In the genomic region with DNA sequence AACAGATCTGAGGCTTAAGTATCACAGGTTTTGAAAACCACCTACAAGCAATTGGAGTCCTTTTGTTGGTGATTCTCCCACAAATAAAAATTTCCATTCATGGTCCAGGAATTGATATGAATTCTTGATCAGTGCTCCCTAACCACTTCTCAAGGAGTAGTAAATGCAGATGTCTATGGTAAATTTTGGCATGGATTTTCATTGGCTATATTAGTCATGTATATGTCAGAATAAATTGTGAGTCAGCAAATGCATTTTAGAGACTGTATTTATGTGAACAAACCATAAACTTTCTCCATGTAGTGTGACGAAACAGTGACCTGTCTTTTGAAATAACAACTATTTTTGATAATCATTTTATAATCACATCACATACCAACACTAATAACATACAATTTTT, we compare ENCODE assay signal across 26 cellular contexts.
DNase-seq lines count a peak whose midpoint lies in the region; ATAC-seq, FAIRE-seq and TF ChIP-seq lines count a peak whose summit lies in the region.
"Had no signal": no experiment of that assay in that cellular context is flagged by ENCODE, and none has a peak within 500 bp of the region (broad histone marks: within the 10 kb centered on the region; RNA-seq: fewer than 3 reads in every experiment).

No MANE protein-coding gene starts in this region.

- peak; percentile 5 for DNase-seq in MCF 10A (ENCODE audit: unreplicated experiment)
- no peak for DNase-seq in mammary epithelial cell
- DNase-seq in PC-3: peak; percentile 71
- peak; percentile 15 for DNase-seq in bronchial epithelial cell (ENCODE audit: low read depth)
- peak; percentile 15 for DNase-seq in fibroblast of mammary gland (ENCODE audit: low read depth)
- DNase-seq in CD1c-positive myeloid dendritic cell (ENCODE audit: extremely low spot score): no peak
- DNase-seq in DMS79 (lab: John Stamatoyannopoulos, UW): no peak
- no peak for DNase-seq in body of pancreas
- DNase-seq: AML-193; CD4-positive, alpha-beta memory T cell; CD4-positive, CD25-positive, alpha-beta regulatory T cell; CD8-positive, alpha-beta memory T cell; COR-L47; DMS 273 treated with DMSO at 0.1 percent for 48 hours; DMS153; DMS53; DMS79 treated with DMSO at 0.1 percent for 48 hours; GDM1 had no signal

- H3K4me1 ChIP-seq in mammary epithelial cell (ENCODE audit: insufficient read depth, low read length) (peaks cover 6% of the 10 kb centered on the region), PC-3 (ENCODE audit: insufficient read depth, low read length) (peaks cover 10% of the 10 kb centered on the region), body of pancreas (no peaks in the 10 kb centered on the region)
- H3K4me1 ChIP-seq: A549; BLaER1 treated with 17β-estradiol and CSF1 and Interleukin-3, amounts not matched to agents 10 nM and 100 nM had no signal

- H4K20me1 ChIP-seq in mammary epithelial cell (ENCODE audit: insufficient read depth, low read length) (no peaks in the 10 kb centered on the region), PC-3 (ENCODE audit: low read length) (no peaks in the 10 kb centered on the region)
- H4K20me1 ChIP-seq: BLaER1 treated with 17β-estradiol and CSF1 and Interleukin-3, amounts not matched to agents 10 nM and 100 nM had no signal

- no peak overlapping the region for H3K27ac Mint-ChIP-seq in MCF 10A (ENCODE audit: low read depth, unreplicated experiment)
- H3K27ac Mint-ChIP-seq: B cell; CD4-positive, alpha-beta memory T cell; CD4-positive, CD25-positive, alpha-beta regulatory T cell; CD8-positive, alpha-beta memory T cell had no signal

- no TSS peak for BruUV-seq in MCF 10A (replicated peaks; lab: Mats Ljungman, UMichigan)
- BruUV-seq in mammary epithelial cell (replicated peaks; lab: Mats Ljungman, UMichigan): no TSS peak
- BruUV-seq in PC-3 (replicated peaks; lab: Mats Ljungman, UMichigan): no TSS peak

- FAIRE-seq in bronchial epithelial cell (lab: Jason Lieb, UNC): no peak
- FAIRE-seq: A549, GM12878, GM12892, GM18507 had no signal

- intact Hi-C loops in MCF 10A (cut with micrococcal nuclease) (no loop called here), mammary epithelial cell (cut with micrococcal nuclease) (no loop called here), PC-3 (cut with micrococcal nuclease) (no loop called here), body of pancreas (cut with DNase I) (no loop called here)

- H3K4me3 Mint-ChIP-seq in MCF 10A (ENCODE audit: unreplicated experiment): no peak overlapping the region
- H3K4me3 Mint-ChIP-seq: B cell; CD4-positive, alpha-beta memory T cell; CD4-positive, CD25-positive, alpha-beta regulatory T cell; CD8-positive, alpha-beta memory T cell had no signal

- dilution Hi-C loops in mammary epithelial cell (cut with HindIII; ENCODE audit: low sequenced_read_pairs): no loop called here

- H3K27me3 Mint-ChIP-seq in MCF 10A (ENCODE audit: insufficient read depth, unreplicated experiment): no peaks in the 10 kb centered on the region
- H3K27me3 Mint-ChIP-seq: B cell; CD4-positive, alpha-beta memory T cell; CD4-positive, CD25-positive, alpha-beta regulatory T cell; CD8-positive, alpha-beta memory T cell had no signal

- no peaks in the 10 kb centered on the region for H3K79me2 ChIP-seq in mammary epithelial cell (ENCODE audit: insufficient read depth, low read length)
- no peaks in the 10 kb centered on the region for H3K79me2 ChIP-seq in PC-3 (ENCODE audit: low read length)

- H3K9me3 Mint-ChIP-seq in MCF 10A (ENCODE audit: unreplicated experiment): no peaks in the 10 kb centered on the region

- no peak overlapping the region for H3K27ac ChIP-seq in mammary epithelial cell (ENCODE audit: insufficient read depth, low read depth, low read length)
- H3K27ac ChIP-seq in PC-3 (ENCODE audit: low read length): peak overlapping the region; percentile 51
- H3K27ac ChIP-seq in body of pancreas: no peak overlapping the region
- H3K27ac ChIP-seq: 22Rv1; A549; BLaER1 treated with 17β-estradiol and CSF1 and Interleukin-3, amounts not matched to agents 10 nM and 100 nM; C4-2B had no signal

- no peaks in the 10 kb centered on the region for H3K36me3 ChIP-seq in mammary epithelial cell (ENCODE audit: insufficient read depth, low read length)
- H3K36me3 ChIP-seq in PC-3 (ENCODE audit: low read depth, low read length): no peaks in the 10 kb centered on the region
- no peaks in the 10 kb centered on the region for H3K36me3 ChIP-seq in bronchial epithelial cell (ENCODE audit: control insufficient read depth, insufficient read depth, low read length)
- no peaks in the 10 kb centered on the region for H3K36me3 ChIP-seq in body of pancreas (replicated peaks in 1 of 2; ENCODE audit: insufficient read depth in 1 of 2, low read depth in 2 of 2)
- H3K36me3 ChIP-seq: BLaER1 treated with 17β-estradiol and CSF1 and Interleukin-3, amounts not matched to agents 10 nM and 100 nM had no signal

- H3K9ac ChIP-seq in mammary epithelial cell (ENCODE audit: insufficient read depth, low read length) (no peak overlapping the region), PC-3 (ENCODE audit: low read length) (no peak overlapping the region)
- H3K9ac ChIP-seq: BLaER1 treated with 17β-estradiol and CSF1 and Interleukin-3, amounts not matched to agents 10 nM and 100 nM had no signal

- in situ Hi-C loops in mammary epithelial cell (cut with MboI; ENCODE audit: low sequenced_read_pairs in 2 of 2): no loop called here

- H3K4me2 ChIP-seq in mammary epithelial cell (ENCODE audit: insufficient read depth, low read depth, low read length) (no peak overlapping the region), PC-3 (ENCODE audit: low read length) (0 out of 2 replicates have a peak overlapping the region, but pooled peaks have one; percentile 7)
- H3K4me2 ChIP-seq: A549; BLaER1 treated with 17β-estradiol and CSF1 and Interleukin-3, amounts not matched to agents 10 nM and 100 nM had no signal

- 45% methylated on average over 1 of the region's 1 CpG for WGBS in mammary epithelial cell (ENCODE audit: low coverage, missing lambda C conversion rate)
- 43 to 56% methylated on average over 1 of the region's 1 CpG for WGBS in body of pancreas, 2 donors

- peaks cover 6% of the 10 kb centered on the region for H3K4me1 Mint-ChIP-seq in MCF 10A (ENCODE audit: insufficient read depth, unreplicated experiment)
- H3K4me1 Mint-ChIP-seq: B cell; CD4-positive, alpha-beta memory T cell; CD4-positive, CD25-positive, alpha-beta regulatory T cell; CD8-positive, alpha-beta memory T cell had no signal

- no peak for TF ChIP-seq CTCF in MCF 10A (IDR thresholded peaks at IDR 0.05; ENCODE audit: unreplicated experiment)
- no peak for TF ChIP-seq CTCF in mammary epithelial cell (conservative IDR thresholded peaks at IDR 0.05 in 1 of 2, IDR thresholded peaks at IDR 0.05 in 1 of 2; ENCODE audit: extremely low read depth in 1 of 2, insufficient read depth in 1 of 2, low read depth in 1 of 2, low read length in 2 of 2)
- no peak for TF ChIP-seq CTCF in PC-3 (conservative IDR thresholded peaks at IDR 0.05; ENCODE audit: low read depth, low read length)
- TF ChIP-seq CTCF in bronchial epithelial cell (IDR thresholded peaks at IDR 0.05; ENCODE audit: insufficient read depth, low read length, severe bottlenecking): no peak
- no peak for TF ChIP-seq CTCF in fibroblast of mammary gland (conservative IDR thresholded peaks at IDR 0.05; ENCODE audit: control insufficient read depth, insufficient read depth, low read depth, low read length)
- TF ChIP-seq CTCF in body of pancreas (IDR thresholded peaks at IDR 0.05): no peak

- H3K9me3 ChIP-seq in mammary epithelial cell (replicated peaks; ENCODE audit: insufficient read depth, low read length) (no peaks in the 10 kb centered on the region), PC-3 (ENCODE audit: low read length) (no peaks in the 10 kb centered on the region), body of pancreas (no peaks in the 10 kb centered on the region)
- H3K9me3 ChIP-seq: A549; BLaER1 treated with 17β-estradiol and CSF1 and Interleukin-3, amounts not matched to agents 10 nM and 100 nM had no signal

- H3K9me2 ChIP-seq in PC-3 (replicated peaks; ENCODE audit: low read length): no peaks in the 10 kb centered on the region

- no peak overlapping the region for H3K4me3 ChIP-seq in mammary epithelial cell (replicated peaks in 1 of 3; ENCODE audit: insufficient read depth in 1 of 3, low read depth in 2 of 3, low read length in 3 of 3)
- no peak overlapping the region for H3K4me3 ChIP-seq in PC-3 (ENCODE audit: low read length)
- H3K4me3 ChIP-seq in bronchial epithelial cell (ENCODE audit: low read depth, low read length): no peak overlapping the region
- H3K4me3 ChIP-seq in fibroblast of mammary gland (ENCODE audit: control insufficient read depth, low read depth, low read length): no peak overlapping the region
- H3K4me3 ChIP-seq in body of pancreas: no peak overlapping the region
- H3K4me3 ChIP-seq: A549; BLaER1 treated with 17β-estradiol and CSF1 and Interleukin-3, amounts not matched to agents 10 nM and 100 nM; GM12878 had no signal

- no peaks in the 10 kb centered on the region for H3F3A ChIP-seq in PC-3 (ENCODE audit: low read length, unreplicated experiment)

- no peaks in the 10 kb centered on the region for H3K36me3 Mint-ChIP-seq in MCF 10A (ENCODE audit: insufficient read depth, unreplicated experiment)
- H3K36me3 Mint-ChIP-seq: CD4-positive, alpha-beta memory T cell; CD4-positive, CD25-positive, alpha-beta regulatory T cell; CD8-positive, alpha-beta memory T cell had no signal

- POLR2A ChIA-PET in MCF 10A (lab: Yijun Ruan, JAX): no interaction called here
- POLR2A ChIA-PET in PC-3 (lab: Charles Lee; ENCODE audit: unreplicated experiment): no interaction called here

- ATAC-seq in PC-3: peak; percentile 78
- no peak for ATAC-seq in body of pancreas
- ATAC-seq: A549, GM12878 had no signal

- H2AFZ ChIP-seq in mammary epithelial cell (ENCODE audit: low read depth, low read length) (no peak overlapping the region), PC-3 (ENCODE audit: low read length) (no peak overlapping the region)

- H3K27me3 ChIP-seq in mammary epithelial cell (ENCODE audit: insufficient read depth, low read length): no peaks in the 10 kb centered on the region
- H3K27me3 ChIP-seq in PC-3 (ENCODE audit: low read length): no peaks in the 10 kb centered on the region
- no peaks in the 10 kb centered on the region for H3K27me3 ChIP-seq in bronchial epithelial cell (ENCODE audit: control insufficient read depth, insufficient read depth, low read length)
- no peaks in the 10 kb centered on the region for H3K27me3 ChIP-seq in body of pancreas
- H3K27me3 ChIP-seq: BLaER1 treated with 17β-estradiol and CSF1 and Interleukin-3, amounts not matched to agents 10 nM and 100 nM had no signal

- TF ChIP-seq POLR2A in body of pancreas (IDR thresholded peaks at IDR 0.05): no peak

- CTCF ChIA-PET in MCF 10A (lab: Yijun Ruan, JAX): no interaction called here
- CTCF ChIA-PET in mammary epithelial cell (lab: Charles Lee; ENCODE audit: low non-redundant PET): no interaction called here
- CTCF ChIA-PET in PC-3 (lab: Charles Lee): no interaction called here

Comparison
In these comparisons a context has a peak if more than half of its experiments do, and no peak if none do; other contexts are left out.
1. DNase-seq: peak in MCF 10A (single experiment), PC-3 (single experiment), bronchial epithelial cell (single experiment) and fibroblast of mammary gland (single experiment); none in mammary epithelial cell (single experiment), CD1c-positive myeloid dendritic cell (single experiment), DMS79 (single experiment) and body of pancreas (0 of 4).